In the genomic region with DNA sequence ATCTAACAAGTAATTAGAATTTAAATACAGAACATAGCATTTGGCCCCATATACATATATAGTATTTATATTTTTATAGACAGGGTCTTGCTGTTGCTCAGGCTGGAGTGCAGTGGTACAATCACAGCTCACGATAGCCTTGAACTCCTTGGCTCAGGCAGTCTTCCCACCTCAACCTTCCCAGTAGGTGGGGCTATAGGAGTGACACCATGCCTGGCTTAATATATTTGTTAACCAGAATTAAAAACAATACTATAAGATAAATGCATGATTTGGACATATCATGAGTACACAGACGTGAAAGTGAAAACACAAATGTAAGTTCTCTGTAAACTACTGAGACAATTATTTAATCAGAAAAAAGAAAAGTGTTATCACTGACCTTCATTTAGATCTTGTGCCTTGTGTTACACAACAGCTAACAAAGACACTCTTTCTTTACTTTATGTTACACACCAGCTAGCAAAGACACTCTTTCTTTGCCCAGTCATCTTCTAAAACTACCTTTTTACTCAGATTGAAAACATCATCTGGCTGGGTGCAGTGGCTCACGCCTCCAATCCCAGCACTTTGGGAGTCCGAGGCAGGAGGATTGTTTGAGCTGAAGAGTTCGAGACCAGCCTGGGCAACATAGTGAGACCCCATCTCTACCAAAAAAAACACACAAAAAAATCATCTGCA, we compare ENCODE assay signal across 9 cellular contexts. TPM values are rescaled to one million over a fixed set of nuclear protein-coding genes. Genes with fewer than 3 reads are reported as not detected.
DNase-seq lines count a peak whose midpoint lies in the region; ATAC-seq, FAIRE-seq and TF ChIP-seq lines count a peak whose summit lies in the region.
"Had no signal": no experiment of that assay in that cellular context is flagged by ENCODE, and none has a peak within 500 bp of the region (broad histone marks: within the 10 kb centered on the region; RNA-seq: fewer than 3 reads in every experiment).

No MANE protein-coding gene starts in this region.

- TF ChIP-seq CTCF in NB4 (IDR thresholded peaks at IDR 0.05; ENCODE audit: low read depth, low read length) (peak; percentile 28), colonic mucosa (IDR thresholded peaks at IDR 0.05) (peak; percentile 64), pancreas (IDR thresholded peaks at IDR 0.05) (peak in 2 of 4 donors; percentile 20 to 59), esophagus squamous epithelium (IDR thresholded peaks at IDR 0.05) (peak in 3 of 6 experiments; percentile 46 to 59 (median 58))

- H3K27ac ChIP-seq in colonic mucosa (no peak overlapping the region), pancreas (no peak overlapping the region), esophagus squamous epithelium (no peak overlapping the region)

- intact Hi-C loops in colonic mucosa (cut with DNase I) = loop anchor here (2.0 kb wide), 1 partner anchor 135 kb away; no protein-coding TSS in a partner anchor
- intact Hi-C loops in pancreas (cut with DNase I) = no loop called here
- intact Hi-C loops in esophagus squamous epithelium (cut with DNase I) = no loop called here

- H3K27me3 ChIP-seq in colonic mucosa (no peaks in the 10 kb centered on the region), pancreas (no peaks in the 10 kb centered on the region), esophagus squamous epithelium (no peaks in the 10 kb centered on the region)

- H3K36me3 ChIP-seq in colonic mucosa (peaks cover 4% of the 10 kb centered on the region), pancreas (peaks cover 0 to 24% (median 0%) of the 10 kb centered on the region in 3 donors), esophagus squamous epithelium (peaks cover 9 to 96% (median 26%) of the 10 kb centered on the region in 3 donors)

- TF ChIP-seq POLR2A in NB4 (IDR thresholded peaks at IDR 0.05; ENCODE audit: extremely low read depth, insufficient read length) (no peak), esophagus squamous epithelium (IDR thresholded peaks at IDR 0.05) (no peak)

- H3K4me3 ChIP-seq in NB4 (ENCODE audit: low read depth, low read length) (no peak overlapping the region), colonic mucosa (no peak overlapping the region), pancreas (no peak overlapping the region), esophagus squamous epithelium (no peak overlapping the region)

- peak in 3 of 4 donors; percentile 60 to 91 (median 86) for ATAC-seq in pancreas
- no peak for ATAC-seq in HG02870 (IDR thresholded peaks at IDR 0.05; ENCODE audit: unreplicated experiment)

- FAIRE-seq in pancreas (lab: Jason Lieb, UNC) = no peak

- no peak overlapping the region for H3K9ac ChIP-seq in colonic mucosa (ENCODE audit: low read depth in 2 of 2, low read length in 2 of 2)

- H3K4me1 ChIP-seq in colonic mucosa (no peaks in the 10 kb centered on the region), pancreas (peaks cover 0 to 4% (median 0%) of the 10 kb centered on the region in 3 donors), esophagus squamous epithelium (no peaks in the 10 kb centered on the region)

- DNase-seq in NCI-H1436 (lab: John Stamatoyannopoulos, UW) (peak; percentile 36), NCI-H1436 treated with DMSO at 0.1 percent for 48 hours (lab: John Stamatoyannopoulos, UW) (no peak), NB4 (ENCODE audit: low read depth) (no peak), colonic mucosa (no peak), pancreas (no peak), NCI-H2171 treated with DMSO at 0.1 percent for 48 hours (lab: John Stamatoyannopoulos, UW) (no peak), esophagus squamous epithelium (lab: John Stamatoyannopoulos, UW) (no peak)
- DNase-seq: NCI-H1417 treated with DMSO at 0.1 percent for 48 hours had no signal

- 65 to 67% methylated on average over 5 of the region's 5 CpGs for WGBS in pancreas, 2 donors
- WGBS in esophagus squamous epithelium, 2 donors = 71 to 76% methylated on average over 5 of the region's 5 CpGs

- H3K9me3 ChIP-seq in colonic mucosa (no peaks in the 10 kb centered on the region), pancreas (no peaks in the 10 kb centered on the region), esophagus squamous epithelium (no peaks in the 10 kb centered on the region)

RNA-seq across cellular contexts. Expression of a gene that starts 22.6 kb away (rescaled TPM):
- total RNA-seq in colonic mucosa (10 to 100 TPM; 43.0 to 82.6 TPM), pancreas (10 to 100 TPM; 18.2 to 38.8 (median 22.6) TPM), esophagus squamous epithelium (10 to 100 TPM; 24.9 to 54.9 (median 33.5) TPM)
- 10 to 100 TPM; 92.3 to 98.7 TPM for polyA plus RNA-seq in pancreas

RNA-seq across cellular contexts. Expression of a gene that starts 30.2 kb away (rescaled TPM):
- total RNA-seq in colonic mucosa (10 to 100 TPM; 17.4 to 17.9 TPM), pancreas (1 to 10 TPM; 4.0 to 7.7 (median 6.0) TPM), esophagus squamous epithelium (10 to 100 TPM in 2 of 4 donors, 1 to 10 TPM in 2; 6.3 to 15.4 (median 8.7) TPM)
- 1 to 10 TPM; 4.6 to 5.3 TPM for polyA plus RNA-seq in pancreas
